In genomic region chr7:2471396-2471795, GRCh38 we compare ENCODE assay signal across 15 cellular contexts. TPM values are rescaled to one million over a fixed set of nuclear protein-coding genes. Genes with fewer than 3 reads are reported as not detected.
A peak's percentile ranks its signal among the peaks of the same experiment; 100 is the strongest.
DNase-seq lines count a peak whose midpoint lies in the region; ATAC-seq and TF ChIP-seq lines count a peak whose summit lies in the region.
"Had no signal": no experiment of that assay in that cellular context is flagged by ENCODE, and none has a peak within 500 bp of the region (broad histone marks: within the 10 kb centered on the region; RNA-seq: fewer than 3 reads in every experiment).

No MANE protein-coding gene starts in this region.

- H3K4me3 Mint-ChIP-seq in endodermal cell: no peak overlapping the region
- H3K4me3 Mint-ChIP-seq: activated CD4-positive, alpha-beta T cell treated with anti-CD3 and anti-CD28 coated beads, Interleukin-2, amount 10 ng/mL, durations not matched to agents 7 days and 5 days; activated naive CD8-positive, alpha-beta T cell had no signal

- no peak overlapping the region for H2AFZ ChIP-seq in trophoblast cell (ENCODE audit: insufficient read depth, low read length, poor library complexity)

- H3K4me1 ChIP-seq in endodermal cell (ENCODE audit: control insufficient read depth, insufficient read depth, low read length) (no peaks in the 10 kb centered on the region), trophoblast cell (ENCODE audit: control insufficient read depth in 1 of 2, insufficient read depth in 2 of 2, low read length in 2 of 2) (peaks cover 8 to 11% of the 10 kb centered on the region in 2 experiments)
- H3K4me1 ChIP-seq: pancreas had no signal

- peaks cover 5% of the 10 kb centered on the region for H3K79me1 ChIP-seq in trophoblast cell (ENCODE audit: low read length)

- peak overlapping the region; percentile 11 for H2BK12ac ChIP-seq in trophoblast cell (ENCODE audit: low read length)

- H3K23ac ChIP-seq in trophoblast cell (ENCODE audit: low read length): no peak overlapping the region

- no peak overlapping the region for H3K4ac ChIP-seq in trophoblast cell (ENCODE audit: low read depth, low read length)

- no peak overlapping the region for H2BK120ac ChIP-seq in trophoblast cell (ENCODE audit: insufficient read depth, low read length, poor library complexity)

- no peaks in the 10 kb centered on the region for H3K36me3 ChIP-seq in endodermal cell (ENCODE audit: control insufficient read depth, insufficient read depth, low read length)
- H3K36me3 ChIP-seq in trophoblast cell (ENCODE audit: control insufficient read depth in 1 of 2, insufficient read depth in 2 of 2, low read length in 2 of 2): no peaks in the 10 kb centered on the region
- H3K36me3 ChIP-seq: pancreas, thoracic aorta had no signal

- ATAC-seq in HG03045 (IDR thresholded peaks at IDR 0.05; ENCODE audit: unreplicated experiment) (no peak), GM21515 (IDR thresholded peaks at IDR 0.05; ENCODE audit: unreplicated experiment) (no peak)
- ATAC-seq: pancreas had no signal

- H3K4me3 ChIP-seq in endodermal cell (ENCODE audit: low read length) (no peak overlapping the region), trophoblast cell (ENCODE audit: low read depth, low read length) (no peak overlapping the region)
- H3K4me3 ChIP-seq: A549, pancreas, thoracic aorta had no signal

- H2AK5ac ChIP-seq in trophoblast cell (ENCODE audit: low read length): peak overlapping the region; percentile 27

- H3K14ac ChIP-seq in trophoblast cell (ENCODE audit: low read length): peak overlapping the region; percentile 2

- no peaks in the 10 kb centered on the region for H3K9me3 ChIP-seq in endodermal cell (ENCODE audit: control insufficient read depth, low read length)
- H3K9me3 ChIP-seq in trophoblast cell (ENCODE audit: insufficient read depth, low read depth, low read length): peaks cover 3% of the 10 kb centered on the region
- H3K9me3 ChIP-seq: A549, pancreas, thoracic aorta had no signal

- H3K27me3 ChIP-seq in endodermal cell (ENCODE audit: control insufficient read depth, insufficient read depth, low read length, poor library complexity, severe bottlenecking) (no peaks in the 10 kb centered on the region), trophoblast cell (ENCODE audit: insufficient read depth, low read length) (no peaks in the 10 kb centered on the region)
- H3K27me3 ChIP-seq: pancreas had no signal

- DNase-seq in DMS79 (lab: John Stamatoyannopoulos, UW) (peak; percentile 30), DMS79 treated with DMSO at 0.1 percent for 48 hours (lab: John Stamatoyannopoulos, UW) (no peak), NCI-H510A treated with DMSO at 0.1 percent for 48 hours (lab: John Stamatoyannopoulos, UW) (peak; percentile 85), endodermal cell (peak; percentile 76), trophoblast cell (no peak), DMS114 treated with DMSO at 0.1 percent for 48 hours (lab: John Stamatoyannopoulos, UW; ENCODE audit: unreplicated experiment) (no peak)
- DNase-seq: activated CD4-positive, alpha-beta T cell treated with anti-CD3 and anti-CD28 coated beads, Interleukin-2, amount 10 ng/mL, durations not matched to agents 7 days and 5 days; pancreas had no signal

- H4K12ac ChIP-seq in trophoblast cell (ENCODE audit: low read depth, low read length): no peak overlapping the region

- peak overlapping the region; percentile 25 for H3K18ac ChIP-seq in trophoblast cell (ENCODE audit: low read length)

- H3K9ac ChIP-seq in endodermal cell (ENCODE audit: extremely low read depth, low read length, poor library complexity, severe bottlenecking) (no peak overlapping the region), trophoblast cell (ENCODE audit: low read length) (no peak overlapping the region)
- H3K9ac ChIP-seq: KMS-11 had no signal

- H3K27ac ChIP-seq in endodermal cell (ENCODE audit: low read depth, low read length) (peak overlapping the region; percentile 32), trophoblast cell (ENCODE audit: low read depth, low read length) (no peak overlapping the region)
- H3K27ac ChIP-seq: KMS-11, pancreas, thoracic aorta had no signal

- no peak overlapping the region for H2BK5ac ChIP-seq in trophoblast cell (ENCODE audit: low read depth, low read length, poor library complexity)

- no peaks in the 10 kb centered on the region for H3K79me2 ChIP-seq in trophoblast cell (ENCODE audit: control insufficient read depth, insufficient read depth, low read length, poor library complexity)

- TF ChIP-seq CTCF in endodermal cell (conservative IDR thresholded peaks at IDR 0.05): no peak

- peaks cover 2% of the 10 kb centered on the region for H3K4me1 Mint-ChIP-seq in endodermal cell

- WGBS in endodermal cell (ENCODE audit: insufficient coverage in 1 of 2, insufficient read length in 1 of 2), 2 experiments: 80 to 82% methylated on average over 9 to 17 of the region's 17 CpGs
- no CpG with 5 or more reads among the region's 17 CpGs for WGBS in trophoblast cell (ENCODE audit: extremely low coverage, insufficient coverage, insufficient read length)

- H3K4me2 ChIP-seq in trophoblast cell (ENCODE audit: low read length): no peak overlapping the region
- H3K4me2 ChIP-seq: A549, KMS-11 had no signal

- no peaks in the 10 kb centered on the region for H3K27me3 Mint-ChIP-seq in endodermal cell (ENCODE audit: insufficient read depth)

- H4K91ac ChIP-seq in trophoblast cell (ENCODE audit: low read depth, low read length): peak overlapping the region; percentile 18

- no peaks in the 10 kb centered on the region for H3K9me3 Mint-ChIP-seq in endodermal cell
- H3K9me3 Mint-ChIP-seq: activated CD4-positive, alpha-beta T cell treated with anti-CD3 and anti-CD28 coated beads, Interleukin-2, amount 10 ng/mL, durations not matched to agents 7 days and 5 days had no signal

- H3K36me3 Mint-ChIP-seq in endodermal cell (ENCODE audit: low read depth): no peaks in the 10 kb centered on the region
- H3K36me3 Mint-ChIP-seq: activated naive CD8-positive, alpha-beta T cell had no signal

- peak overlapping the region; percentile 42 for H4K8ac ChIP-seq in trophoblast cell (ENCODE audit: low read depth, low read length)

- no peak overlapping the region for H3K27ac Mint-ChIP-seq in endodermal cell
- H3K27ac Mint-ChIP-seq: activated CD4-positive, alpha-beta T cell treated with anti-CD3 and anti-CD28 coated beads, Interleukin-2, amount 10 ng/mL, durations not matched to agents 7 days and 5 days; activated naive CD8-positive, alpha-beta T cell had no signal

RNA-seq across cellular contexts. Expression of gene GRIFIN, which starts 4.8 kb away (rescaled TPM):
- total RNA-seq in endodermal cell: not detected
- polyA plus RNA-seq in endodermal cell (2013, experiment 1 of 2): not detected
- polyA plus RNA-seq in endodermal cell (2013, experiment 2 of 2): not detected
- polyA plus RNA-seq in trophoblast cell (2013): not detected in 2 replicates
- total RNA-seq: activated CD4-positive, alpha-beta T cell treated with anti-CD3 and anti-CD28 coated beads, Interleukin-2, amount 10 ng/mL, durations not matched to agents 7 days and 5 days; kidney epithelial cell; pancreas; thoracic aorta had no signal
- polyA plus RNA-seq: A549, pancreas had no signal

RNA-seq across cellular contexts. Expression of gene LFNG, which starts 48.2 kb away (rescaled TPM):
- total RNA-seq in endodermal cell: 10 to 100 TPM; 16.0 to 47.2 TPM
- 54.6 TPM for polyA plus RNA-seq in endodermal cell (2013, experiment 1 of 2)
- polyA plus RNA-seq in endodermal cell (2013, experiment 2 of 2): 43.4 TPM
- polyA plus RNA-seq in trophoblast cell (2013): 4.9 and 5.3 TPM in 2 replicates

Comparison
In these comparisons a context has a peak if more than half of its experiments do, and no peak if none do; other contexts are left out.
1. DNase-seq: peak in DMS79 (single experiment), NCI-H510A treated with DMSO at 0.1 percent for 48 hours (single experiment) and endodermal cell (single experiment); none in DMS79 treated with DMSO at 0.1 percent for 48 hours (single experiment), trophoblast cell (0 of 2) and DMS114 treated with DMSO at 0.1 percent for 48 hours (single experiment).